Comparison of ENCODE assay signal across 10 cellular contexts in genomic region chr7:121372376-121373024, GRCh38. TPM values are rescaled to one million over a fixed set of nuclear protein-coding genes. Genes with fewer than 3 reads are reported as not detected.
DNase-seq lines count a peak whose midpoint lies in the region; ATAC-seq and TF ChIP-seq lines count a peak whose summit lies in the region.
"Had no signal": no experiment of that assay in that cellular context is flagged by ENCODE, and none has a peak within 500 bp of the region (broad histone marks: within the 10 kb centered on the region; RNA-seq: fewer than 3 reads in every experiment).

No MANE protein-coding gene starts in this region.

- peak overlapping the region; percentile 1; the same call in 1 of the 2 replicates for H3K27ac Mint-ChIP-seq in HFFc6
- peak overlapping the region; percentile 68 for H3K27ac Mint-ChIP-seq in mesothelial cell of epicardium

- peak; percentile 87 for ATAC-seq in GM18520 (IDR thresholded peaks at IDR 0.05; ENCODE audit: unreplicated experiment)

- H3K9me3 Mint-ChIP-seq in HFFc6 (no peaks in the 10 kb centered on the region), mesothelial cell of epicardium (no peaks in the 10 kb centered on the region)
- H3K9me3 Mint-ChIP-seq: brain had no signal

- H3K4me3 Mint-ChIP-seq in HFFc6 (no peak overlapping the region), mesothelial cell of epicardium (no peak overlapping the region)

- H3K36me3 Mint-ChIP-seq in HFFc6 (ENCODE audit: low read depth) (peaks cover 11% of the 10 kb centered on the region; the same call in 1 of the 2 replicates), mesothelial cell of epicardium (peaks cover 26% of the 10 kb centered on the region)

- DNase-seq in HFFc6 (no peak), NCI-H69 (lab: John Stamatoyannopoulos, UW) (peak; percentile 75), mesothelial cell of epicardium (ENCODE audit: low spot score in 2 of 2, unreplicated experiment in 2 of 2) (no peak), KG1 (lab: John Stamatoyannopoulos, UW) (no peak), hypothalamus (lab: John Stamatoyannopoulos, UW) (no peak), NCI-H1105 treated with DMSO at 0.1 percent for 48 hours (lab: John Stamatoyannopoulos, UW) (no peak), activated gamma-delta T cell treated with Interleukin-2 at 50 U/mL for 16 hours (no peak)

- TF ChIP-seq CTCF in HFFc6 (IDR thresholded peaks at IDR 0.05) (no peak), mesothelial cell of epicardium (IDR thresholded peaks at IDR 0.05; ENCODE audit: unreplicated experiment) (no peak)

- H3K4me1 Mint-ChIP-seq in HFFc6 (ENCODE audit: low read depth) (peaks cover 24% of the 10 kb centered on the region), mesothelial cell of epicardium (peaks cover 39% of the 10 kb centered on the region)

- H3K27me3 Mint-ChIP-seq in HFFc6 (ENCODE audit: insufficient read depth) (no peaks in the 10 kb centered on the region), mesothelial cell of epicardium (ENCODE audit: low read depth) (no peaks in the 10 kb centered on the region)
- H3K27me3 Mint-ChIP-seq: brain had no signal

RNA-seq across cellular contexts. Expression of gene FAM3C, which starts 23.6 kb away (rescaled TPM):
- 10 to 100 TPM; 54.8 to 85.0 (median 76.6) TPM for total RNA-seq in HFFc6 (2021; fragmentation: NEBNext Ultra II Directional; extraction: Animal tissue kit (Norgen Biotek cat#: 25700))
- 76.4 to 82.7 TPM (median 78.2 TPM) in 3 replicates for total RNA-seq in mesothelial cell of epicardium

RNA-seq across cellular contexts. Expression of gene WNT16, which starts 43.7 kb away (rescaled TPM):
- under 1 TPM; 0.07 to 0.25 (median 0.18) TPM for total RNA-seq in HFFc6 (2021; fragmentation: NEBNext Ultra II Directional; extraction: Animal tissue kit (Norgen Biotek cat#: 25700))
- 0.49 to 0.86 TPM (median 0.61 TPM) in 3 replicates for total RNA-seq in mesothelial cell of epicardium
- total RNA-seq: HT1080 had no signal
